In the genomic region with DNA sequence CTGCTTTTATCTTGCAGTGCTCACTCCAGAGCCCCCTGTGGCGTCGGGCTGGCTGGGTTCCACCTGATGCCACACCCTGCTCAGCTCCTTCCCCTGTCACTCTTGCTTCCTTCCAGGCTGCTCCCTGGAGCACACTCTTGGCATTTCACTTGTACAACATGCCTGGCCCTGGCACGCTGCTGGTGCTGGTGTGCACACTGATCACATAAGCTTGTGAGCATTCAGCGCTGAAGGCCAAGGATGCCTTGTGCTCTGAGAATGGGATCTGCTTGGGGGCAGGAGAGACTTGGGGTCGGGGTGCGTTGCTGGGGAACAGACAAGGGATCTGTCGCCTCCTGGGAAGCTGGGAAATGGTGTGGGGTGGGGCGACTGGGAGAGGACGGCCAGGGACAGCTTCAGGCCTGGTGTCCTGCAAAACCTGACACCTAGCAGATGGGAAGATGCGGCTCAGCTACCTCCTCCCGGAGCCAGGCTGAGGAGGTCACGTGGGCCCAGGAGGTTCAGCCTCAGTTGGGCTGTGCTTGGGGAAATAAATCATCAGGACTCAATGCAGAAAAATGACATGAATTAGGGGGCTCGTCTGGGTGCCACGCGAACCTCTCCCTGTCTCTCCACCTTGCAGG, we compare ENCODE assay signal across 29 cellular contexts.
DNase-seq lines count a peak whose midpoint lies in the region; ATAC-seq and TF ChIP-seq lines count a peak whose summit lies in the region.
"Had no signal": no experiment of that assay in that cellular context is flagged by ENCODE, and none has a peak within 500 bp of the region (broad histone marks: within the 10 kb centered on the region; RNA-seq: fewer than 3 reads in every experiment).

No MANE protein-coding gene starts in this region.

- H2AFZ ChIP-seq in H9 (ENCODE audit: low read length): no peak overlapping the region
- H2AFZ ChIP-seq: GM23248 had no signal

- H3K4me2 ChIP-seq in H9 (ENCODE audit: insufficient read depth, insufficient read length, low read length): no peak overlapping the region
- H3K4me2 ChIP-seq: BLaER1 treated with 17β-estradiol and CSF1 and Interleukin-3, amounts not matched to agents 10 nM and 100 nM had no signal

- peaks cover 2% of the 10 kb centered on the region for H3K27me3 Mint-ChIP-seq in H9 (ENCODE audit: low read depth)

- no peak overlapping the region for H2BK5ac ChIP-seq in H9 (ENCODE audit: insufficient read length, low read length)

- H3K27ac ChIP-seq in H9 (ENCODE audit: insufficient read length, low read depth, low read length): no peak overlapping the region
- peak overlapping the region; percentile 43 for H3K27ac ChIP-seq in WERI-Rb-1
- H3K27ac ChIP-seq: BLaER1 treated with 17β-estradiol and CSF1 and Interleukin-3, amounts not matched to agents 10 nM and 100 nM; breast epithelium; gastrocnemius medialis; GM23248; left ventricle myocardium inferior; suprapubic skin had no signal

- H3K27ac Mint-ChIP-seq in H9: no peak overlapping the region
- H3K27ac Mint-ChIP-seq: activated CD4-positive, alpha-beta T cell treated with anti-CD3 and anti-CD28 coated beads for 36 hours; activated naive CD4-positive, alpha-beta T cell treated with anti-CD3 and anti-CD28 coated beads for 36 hours; mesothelial cell of epicardium; natural killer cell; stimulated activated naive B cell treated with anti-CD40 and anti-IgM and Interleukin-4, amounts not matched to agents 10 μg/mL and 1 μg/mL and 100 μg/mL, for 72 hours; T-cell had no signal

- H2BK120ac ChIP-seq in H9 (ENCODE audit: low read depth, low read length, poor library complexity, severe bottlenecking): no peak overlapping the region

- H3K27me3 ChIP-seq in H9 (ENCODE audit: insufficient read depth, low read length): no peaks in the 10 kb centered on the region
- no peaks in the 10 kb centered on the region for H3K27me3 ChIP-seq in WERI-Rb-1 (ENCODE audit: insufficient read depth, low read depth, severe bottlenecking)
- H3K27me3 ChIP-seq: gastrocnemius medialis, suprapubic skin had no signal

- no peak overlapping the region for H3K4ac ChIP-seq in H9 (ENCODE audit: low read depth, low read length)

- H3K23me2 ChIP-seq in H9 (ENCODE audit: insufficient read length, low read depth, low read length, poor library complexity, severe bottlenecking): no peaks in the 10 kb centered on the region

- no peak overlapping the region for H3T11ph ChIP-seq in H9 (ENCODE audit: low read length)

- H2BK20ac ChIP-seq in H9 (ENCODE audit: low read depth, low read length, poor library complexity, severe bottlenecking): no peak overlapping the region

- no peaks in the 10 kb centered on the region for H3K4me1 ChIP-seq in H9 (ENCODE audit: insufficient read depth, low read length)
- H3K4me1 ChIP-seq: breast epithelium had no signal

- no peaks in the 10 kb centered on the region for H3K79me1 ChIP-seq in H9 (ENCODE audit: insufficient read depth, low read depth, low read length, poor library complexity, severe bottlenecking)

- H3K23ac ChIP-seq in H9 (ENCODE audit: insufficient read length, low read depth, low read length): no peak overlapping the region

- H2BK12ac ChIP-seq in H9 (ENCODE audit: insufficient read length, low read depth, low read length): no peak overlapping the region

- no peak for ATAC-seq in HG03159 (IDR thresholded peaks at IDR 0.05; ENCODE audit: unreplicated experiment)
- ATAC-seq in GM18870 (IDR thresholded peaks at IDR 0.05; ENCODE audit: unreplicated experiment): no peak
- ATAC-seq in sciatic nerve: no peak
- ATAC-seq: activated CD4-positive, alpha-beta T cell treated with anti-CD3 and anti-CD28 coated beads for 36 hours; gastrocnemius medialis; natural killer cell; Panc1; stimulated activated naive B cell treated with anti-CD40 and anti-IgM and Interleukin-4, amounts not matched to agents 10 μg/mL and 1 μg/mL and 100 μg/mL, for 72 hours; T-cell had no signal

- intact Hi-C loops in sciatic nerve (cut with DNase I): no loop called here

- peaks cover 0 to 4% of the 10 kb centered on the region in 2 experiments; a peak in 1 of 4 replicates for H3K4me1 Mint-ChIP-seq in H9
- H3K4me1 Mint-ChIP-seq: natural killer cell; stimulated activated naive B cell treated with anti-CD40 and anti-IgM and Interleukin-4, amounts not matched to agents 10 μg/mL and 1 μg/mL and 100 μg/mL, for 72 hours; T-cell had no signal

- DNase-seq in NCI-H2107 treated with DMSO at 0.1 percent for 48 hours (lab: John Stamatoyannopoulos, UW; ENCODE audit: unreplicated experiment) (peak; percentile 5), NCI-H2107 (lab: John Stamatoyannopoulos, UW) (no peak), H9 (peak; percentile 20), WERI-Rb-1 (peak; percentile 84), mesenteric fat pad (ENCODE audit: low spot score) (peak; percentile 74), sciatic nerve (ENCODE audit: low spot score) (no peak)
- DNase-seq: ACHN; activated CD4-positive, alpha-beta T cell treated with anti-CD3 and anti-CD28 coated beads for 36 hours; activated CD8-positive, alpha-beta memory T cell treated with anti-CD3 and anti-CD28 coated beads for 24 hours; activated naive CD4-positive, alpha-beta T cell treated with anti-CD3 and anti-CD28 coated beads for 36 hours; activated T-cell treated with anti-CD3 and anti-CD28 coated beads, Interleukin-2, amount 50 U/mL, for 48 hours; cortex of kidney; gastrocnemius medialis; GM23248; KG1; left ventricle myocardium inferior; natural killer cell; NCI-H1436 treated with DMSO at 0.1 percent for 48 hours; retina; stimulated activated CD4-positive, alpha-beta T cell treated with anti-CD3 and anti-CD28 coated beads, Interleukin-4, amount 100 ng/mL, for 1 hour; stimulated activated naive B cell treated with anti-CD40 and anti-IgM and Interleukin-4, amounts not matched to agents 10 μg/mL and 1 μg/mL and 100 μg/mL, for 72 hours; T-cell had no signal

- H3K18ac ChIP-seq in H9 (ENCODE audit: insufficient read length, low read depth, low read length): no peak overlapping the region

- no CpG with 5 or more reads among the region's 15 CpGs for WGBS in H9 (ENCODE audit: extremely low coverage, insufficient read length, low lambda C conversion rate)

- H3K14ac ChIP-seq in H9 (ENCODE audit: insufficient read depth, low read length): no peak overlapping the region

- no peak overlapping the region for H4K5ac ChIP-seq in H9 (ENCODE audit: insufficient read length, low read depth, low read length)

- H3K9ac ChIP-seq in H9 (ENCODE audit: extremely low read depth, insufficient read length, low read length): no peak overlapping the region
- H3K9ac ChIP-seq: BLaER1 treated with 17β-estradiol and CSF1 and Interleukin-3, amounts not matched to agents 10 nM and 100 nM; GM23248 had no signal

- no peaks in the 10 kb centered on the region for H3K79me2 ChIP-seq in H9 (ENCODE audit: insufficient read depth, low read length)

- no peak overlapping the region for H2BK15ac ChIP-seq in H9 (ENCODE audit: low read depth, low read length)

- no peaks in the 10 kb centered on the region for H3K36me3 ChIP-seq in WERI-Rb-1
- H3K36me3 ChIP-seq: BLaER1 treated with 17β-estradiol and CSF1 and Interleukin-3, amounts not matched to agents 10 nM and 100 nM; breast epithelium; gastrocnemius medialis; left ventricle myocardium inferior; suprapubic skin had no signal

- no peak overlapping the region for H3K4me3 Mint-ChIP-seq in H9
- H3K4me3 Mint-ChIP-seq: activated CD4-positive, alpha-beta T cell treated with anti-CD3 and anti-CD28 coated beads for 36 hours; activated naive CD4-positive, alpha-beta T cell treated with anti-CD3 and anti-CD28 coated beads for 36 hours; mesothelial cell of epicardium; natural killer cell; stimulated activated naive B cell treated with anti-CD40 and anti-IgM and Interleukin-4, amounts not matched to agents 10 μg/mL and 1 μg/mL and 100 μg/mL, for 72 hours; T-cell had no signal

- no peak overlapping the region for H4K91ac ChIP-seq in H9 (ENCODE audit: insufficient read length, low read depth, low read length)

- peaks cover 2 to 4% (median 3%) of the 10 kb centered on the region in 3 experiments; a peak in 5 of 7 replicates for H3K36me3 Mint-ChIP-seq in H9 (ENCODE audit: insufficient read depth in 1 of 3, low read depth in 3 of 3)
- H3K36me3 Mint-ChIP-seq: mesothelial cell of epicardium; natural killer cell; stimulated activated naive B cell treated with anti-CD40 and anti-IgM and Interleukin-4, amounts not matched to agents 10 μg/mL and 1 μg/mL and 100 μg/mL, for 72 hours; T-cell had no signal

- H4K8ac ChIP-seq in H9 (replicated peaks; ENCODE audit: insufficient read length, low read depth, low read length): no peak overlapping the region

- H2AK5ac ChIP-seq in H9 (ENCODE audit: insufficient read length, low read length): no peak overlapping the region

- H3K9me3 Mint-ChIP-seq in H9: peaks cover 79% of the 10 kb centered on the region in 2 experiments
- H3K9me3 Mint-ChIP-seq: activated naive CD4-positive, alpha-beta T cell treated with anti-CD3 and anti-CD28 coated beads for 36 hours; natural killer cell; stimulated activated naive B cell treated with anti-CD40 and anti-IgM and Interleukin-4, amounts not matched to agents 10 μg/mL and 1 μg/mL and 100 μg/mL, for 72 hours had no signal

- no peak overlapping the region for H3K56ac ChIP-seq in H9 (ENCODE audit: insufficient read length, low read depth, low read length)

- H4K20me1 ChIP-seq in H9 (ENCODE audit: control insufficient read depth, insufficient read depth, insufficient read length): no peaks in the 10 kb centered on the region

- H3K9me3 ChIP-seq in H9 (ENCODE audit: control insufficient read depth, low read depth, low read length) (peaks cover 49% of the 10 kb centered on the region), WERI-Rb-1 (ENCODE audit: severe bottlenecking) (no peaks in the 10 kb centered on the region)
- H3K9me3 ChIP-seq: BLaER1 treated with 17β-estradiol and CSF1 and Interleukin-3, amounts not matched to agents 10 nM and 100 nM; breast epithelium; gastrocnemius medialis; left ventricle myocardium inferior; suprapubic skin had no signal

- no peak for TF ChIP-seq CTCF in H9 (conservative IDR thresholded peaks at IDR 0.05)
- no peak for TF ChIP-seq CTCF in WERI-Rb-1 (IDR thresholded peaks at IDR 0.05; ENCODE audit: low read depth, low read length)

- no peak overlapping the region for H3K4me3 ChIP-seq in WERI-Rb-1 (ENCODE audit: low read depth, low read length)
- H3K4me3 ChIP-seq: BLaER1 treated with 17β-estradiol and CSF1 and Interleukin-3, amounts not matched to agents 10 nM and 100 nM; breast epithelium; gastrocnemius medialis; GM23248; left ventricle myocardium inferior; suprapubic skin had no signal

Comparison
In these comparisons a context has a peak if more than half of its experiments do, and no peak if none do; other contexts are left out.
1. DNase-seq: peak in NCI-H2107 treated with DMSO at 0.1 percent for 48 hours (single experiment), H9 (single experiment), WERI-Rb-1 (single experiment) and mesenteric fat pad (single experiment); none in NCI-H2107 (single experiment) and sciatic nerve (single experiment).